Comparison of ENCODE assay signal across 8 cellular contexts in the genomic region with DNA sequence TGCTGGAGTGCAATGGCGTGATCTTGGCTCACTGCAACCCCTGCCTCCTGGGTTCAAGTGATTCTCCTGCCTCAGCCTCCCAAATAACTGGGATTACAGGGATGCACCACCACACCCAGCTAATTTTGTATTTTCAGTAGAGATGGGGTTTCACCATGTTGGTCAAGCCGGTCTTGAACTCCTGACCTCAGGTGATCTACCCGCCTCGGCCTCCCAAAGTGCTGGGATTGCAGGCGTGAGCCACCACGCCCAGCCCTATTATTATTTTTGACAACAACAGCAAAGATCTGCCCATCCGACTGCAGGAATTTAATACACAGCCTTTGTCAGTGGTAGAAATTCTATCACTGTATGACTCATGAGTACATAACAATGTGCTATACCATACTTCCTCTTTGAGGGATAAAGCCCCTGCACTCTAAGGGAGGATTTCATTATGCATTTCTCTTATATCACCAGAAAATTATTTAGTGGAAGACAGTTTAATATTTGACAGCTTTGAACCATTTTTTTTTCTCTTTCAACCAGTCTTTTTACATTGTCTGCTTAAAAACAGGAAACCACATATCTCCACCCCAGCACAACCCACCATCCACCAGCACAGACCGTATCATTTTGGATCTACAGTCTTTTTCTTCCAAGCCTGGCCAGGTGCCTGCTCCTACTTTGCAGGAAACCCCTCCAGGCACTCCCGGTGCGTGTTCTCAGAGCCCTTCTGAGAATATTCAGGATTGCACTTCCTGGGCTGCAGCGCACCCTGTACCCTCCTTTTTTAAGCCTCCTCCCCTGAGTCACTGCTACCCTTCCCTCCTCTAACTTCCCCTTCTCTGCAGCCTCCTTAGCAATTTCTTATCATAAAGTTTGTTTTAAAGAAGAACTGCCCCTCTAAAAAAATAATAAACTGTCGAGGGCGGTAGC. TPM values are rescaled to one million over a fixed set of nuclear protein-coding genes. Genes with fewer than 3 reads are reported as not detected.
A peak's percentile ranks its signal among the peaks of the same experiment; 100 is the strongest.
DNase-seq lines count a peak whose midpoint lies in the region; ATAC-seq and TF ChIP-seq lines count a peak whose summit lies in the region.

No MANE protein-coding gene starts in this region.

- peak overlapping the region; percentile 100 for H3K4me3 ChIP-seq in CD4-positive, CD25-positive, alpha-beta regulatory T cell (ENCODE audit: low read depth, low read length)
- H3K4me3 ChIP-seq in epithelial cell of esophagus (ENCODE audit: low read length), result no peak overlapping the region
- H3K4me3 ChIP-seq in osteoblast (ENCODE audit: insufficient read depth, low read length), result peak overlapping the region; percentile 52

- H3K4me1 Mint-ChIP-seq in CD4-positive, CD25-positive, alpha-beta regulatory T cell, result peaks cover 0 to 62% (median 37%) of the 10 kb centered on the region in 4 donors

- peaks cover 19% of the 10 kb centered on the region for H3K36me3 ChIP-seq in CD4-positive, CD25-positive, alpha-beta regulatory T cell (ENCODE audit: control insufficient read depth, insufficient read depth, low read length)
- H3K36me3 ChIP-seq in osteoblast (ENCODE audit: insufficient read depth, low read length), result no peaks in the 10 kb centered on the region

- H3K4me1 ChIP-seq in CD4-positive, CD25-positive, alpha-beta regulatory T cell (ENCODE audit: control insufficient read depth, insufficient read depth, low read length, poor library complexity, severe bottlenecking), result peaks cover 57% of the 10 kb centered on the region
- H3K4me1 ChIP-seq in osteoblast (ENCODE audit: insufficient read depth, low read length), result peaks cover 11% of the 10 kb centered on the region

- H3K79me2 ChIP-seq in osteoblast (ENCODE audit: insufficient read depth, low read length), result no peaks in the 10 kb centered on the region

- peak overlapping the region; percentile 95 to 97 (median 97) for H3K27ac Mint-ChIP-seq in CD4-positive, CD25-positive, alpha-beta regulatory T cell

- no peaks in the 10 kb centered on the region for H3K9me3 ChIP-seq in CD4-positive, CD25-positive, alpha-beta regulatory T cell (ENCODE audit: control insufficient read depth in 2 of 2, low read length in 2 of 2)
- H3K9me3 ChIP-seq in osteoblast (ENCODE audit: low read depth, low read length), result no peaks in the 10 kb centered on the region

- peak; percentile 46 to 85 (median 82) for DNase-seq in CD4-positive, CD25-positive, alpha-beta regulatory T cell
- DNase-seq in T-helper 2 cell (peak in 3 of 5 experiments; percentile 42 to 82 (median 68)), epithelial cell of esophagus (ENCODE audit: low read depth) (peak; percentile 65), osteoblast (ENCODE audit: insufficient read length, low spot score, missing footprints) (peak; percentile 60), GOT3 (lab: John Stamatoyannopoulos, UW) (no peak), D341Med (ENCODE audit: low spot score) (no peak)

- peaks cover 39% of the 10 kb centered on the region for H3K36me3 Mint-ChIP-seq in CD4-positive, CD25-positive, alpha-beta regulatory T cell

- no peaks in the 10 kb centered on the region for H3K27me3 ChIP-seq in CD4-positive, CD25-positive, alpha-beta regulatory T cell (ENCODE audit: control insufficient read depth, insufficient read depth, low read length)
- no peaks in the 10 kb centered on the region for H3K27me3 ChIP-seq in osteoblast (ENCODE audit: insufficient read depth, low read length)

- peak overlapping the region; percentile 99 for H3K27ac ChIP-seq in CD4-positive, CD25-positive, alpha-beta regulatory T cell (ENCODE audit: insufficient read depth, low read length, poor library complexity, severe bottlenecking)
- no peak overlapping the region for H3K27ac ChIP-seq in osteoblast (ENCODE audit: low read depth, low read length)

- peak; percentile 48 to 52 for ATAC-seq in CD4-positive, CD25-positive, alpha-beta regulatory T cell (ENCODE audit: low read depth in 2 of 2)
- ATAC-seq in GM19455 (IDR thresholded peaks at IDR 0.05; ENCODE audit: unreplicated experiment), result peak; percentile 31
- peak; percentile 33 for ATAC-seq in HG03442 (IDR thresholded peaks at IDR 0.05; ENCODE audit: unreplicated experiment)

- peak overlapping the region; percentile 79 for H3K4me2 ChIP-seq in osteoblast (ENCODE audit: insufficient read depth, low read length)

- peak overlapping the region; percentile 96 to 99 (median 99) for H3K4me3 Mint-ChIP-seq in CD4-positive, CD25-positive, alpha-beta regulatory T cell

- TF ChIP-seq CTCF in epithelial cell of esophagus (IDR thresholded peaks at IDR 0.05; ENCODE audit: insufficient read depth, low read depth, low read length, missing control alignments) (no peak), osteoblast (IDR thresholded peaks at IDR 0.05; ENCODE audit: extremely low read depth, low read depth, low read length) (no peak)

- no peaks in the 10 kb centered on the region for H4K20me1 ChIP-seq in osteoblast (ENCODE audit: insufficient read depth, low read length)

- no peaks in the 10 kb centered on the region for H3K9me3 Mint-ChIP-seq in CD4-positive, CD25-positive, alpha-beta regulatory T cell

- H2AFZ ChIP-seq in osteoblast (ENCODE audit: low read length), result peak overlapping the region; percentile 76

- H3K27me3 Mint-ChIP-seq in CD4-positive, CD25-positive, alpha-beta regulatory T cell, result peaks cover 5% of the 10 kb centered on the region

RNA-seq across cellular contexts. Expression of a gene that starts 0.6 kb away (rescaled TPM):
- 1,263 TPM for total RNA-seq in CD4-positive, CD25-positive, alpha-beta regulatory T cell
- polyA plus RNA-seq in CD4-positive, CD25-positive, alpha-beta regulatory T cell, result 1,000 to 10,000 TPM; 3,550 to 4,641 (median 3,982) TPM
- 1.5 and 7.2 TPM in 2 replicates for total RNA-seq in osteoblast

RNA-seq across cellular contexts. Expression of a gene that starts 12.0 kb away (rescaled TPM):
- total RNA-seq in CD4-positive, CD25-positive, alpha-beta regulatory T cell, result not detected
- not detected for polyA plus RNA-seq in CD4-positive, CD25-positive, alpha-beta regulatory T cell
- total RNA-seq in osteoblast, result not detected in 2 replicates

RNA-seq across cellular contexts. Expression of a gene that starts 22.5 kb away (rescaled TPM):
- total RNA-seq in CD4-positive, CD25-positive, alpha-beta regulatory T cell, result 25.4 TPM
- polyA plus RNA-seq in CD4-positive, CD25-positive, alpha-beta regulatory T cell, result 1 to 10 TPM; 5.3 to 8.0 (median 6.2) TPM
- total RNA-seq in osteoblast, result not detected in 2 replicates

Comparison
In these comparisons a context has a peak if more than half of its experiments do, and no peak if none do; other contexts are left out.
1. DNase-seq: peak in CD4-positive, CD25-positive, alpha-beta regulatory T cell (3 of 3), T-helper 2 cell (3 of 5), epithelial cell of esophagus (single experiment) and osteoblast (single experiment); none in GOT3 (single experiment) and D341Med (single experiment).
2. RNA of a gene that starts 0.6 kb away (total RNA-seq): 1,263 TPM in CD4-positive, CD25-positive, alpha-beta regulatory T cell (single experiment); 1.5 to 7.2 TPM in osteoblast; every median in the first group is over 100 times any median in the second.
3. RNA of a gene that starts 22.5 kb away (total RNA-seq): 25.4 TPM in CD4-positive, CD25-positive, alpha-beta regulatory T cell (single experiment); not detected in osteoblast; every median in the first group is over 10 times any median in the second.
4. Peak in every context shown above with its lines, with median percentiles within 50 percentile points of each other: ATAC-seq.